In the genomic region with DNA sequence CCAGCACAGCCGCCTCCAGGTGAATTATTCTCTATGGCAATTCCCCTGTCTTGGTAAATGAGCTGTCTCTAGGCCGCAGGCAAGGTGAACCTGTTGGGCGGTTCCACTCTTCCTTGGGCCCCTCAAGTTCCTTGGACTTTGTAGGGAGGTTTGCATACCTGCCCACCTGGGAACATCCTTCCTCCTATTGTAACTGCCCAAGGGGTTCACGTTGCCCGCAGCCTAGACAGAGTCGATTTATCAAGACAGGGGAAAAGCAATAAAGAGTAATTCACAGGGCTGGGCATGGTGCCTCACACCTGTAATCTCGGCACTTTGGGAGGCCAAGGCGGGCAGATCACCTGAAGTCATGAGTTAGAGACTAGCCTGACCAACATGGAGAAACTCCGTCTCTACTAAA, we compare ENCODE assay signal across 14 cellular contexts.
"Had no signal": no experiment of that assay in that cellular context is flagged by ENCODE, and none has a peak within 500 bp of the region (broad histone marks: within the 10 kb centered on the region; RNA-seq: fewer than 3 reads in every experiment).

No MANE protein-coding gene starts in this region.

- H3K36me3 ChIP-seq: lower lobe of right lung, right lobe of liver had no signal

- H3K27ac ChIP-seq: body of pancreas, epithelial cell of prostate, lower lobe of right lung, right lobe of liver had no signal

- H3K4me1 ChIP-seq: body of pancreas, lower lobe of right lung, right lobe of liver had no signal

- H3K9me3 ChIP-seq: body of pancreas, lower lobe of right lung had no signal

- H3K4me3 ChIP-seq: body of pancreas, lower lobe of right lung, right lobe of liver had no signal

- ATAC-seq: body of pancreas; lower lobe of right lung; stimulated activated effector memory CD8-positive, alpha-beta T cell treated with anti-CD3 and anti-CD28 coated beads, Interleukin-12 subunit alpha, Interleukin-12 subunit beta, amount 100 ng/mL, for 72 hours had no signal

- DNase-seq: activated CD4-positive, alpha-beta T cell treated with anti-CD3 and anti-CD28 coated beads, Interleukin-2, amount 50 U/mL, for 48 hours; activated naive CD8-positive, alpha-beta T cell treated with anti-CD3 and anti-CD28 coated beads for 36 hours; amygdala; body of pancreas; caudate nucleus; endodermal cell; foreskin melanocyte; lower lobe of right lung; right lobe of liver; small intestine; stimulated activated CD4-positive, alpha-beta T cell treated with anti-CD3 and anti-CD28 coated beads, Interleukin-15, amount 100 ng/mL, for 24 hours; stimulated activated CD4-positive, alpha-beta T cell treated with anti-CD3 and anti-CD28 coated beads, Interleukin-2, amount 100 ng/mL, for 48 hours had no signal

- H3K27me3 ChIP-seq: body of pancreas had no signal
